Comparison of ENCODE assay signal across 18 cellular contexts in genomic region chrX:6311540-6311939, GRCh38.
"Had no signal": no experiment of that assay in that cellular context is flagged by ENCODE, and none has a peak within 500 bp of the region (broad histone marks: within the 10 kb centered on the region; RNA-seq: fewer than 3 reads in every experiment).

No MANE protein-coding gene starts in this region.

- H3K27me3 ChIP-seq: ascending aorta, ovary, thyroid gland had no signal

- DNase-seq: activated CD4-positive, CD25-positive, alpha-beta regulatory T cell treated with anti-CD3 and anti-CD28 coated beads, Interleukin-2, amount 50 U/mL, for 72 hours; activated effector memory CD4-positive, alpha-beta T cell treated with anti-CD3 and anti-CD28 coated beads, Interleukin-2, amount 50 U/mL, for 16 hours; activated T-cell treated with anti-CD3 and anti-CD28 coated beads, Interleukin-2, amount 50 U/mL, for 72 hours; erythroblast; foreskin melanocyte; hypothalamus; lower lobe of right lung; natural killer cell; ovary; psoas muscle; right cardiac atrium; stimulated activated CD4-positive, alpha-beta T cell treated with anti-CD3 and anti-CD28 coated beads, Interleukin-2, amount 100 ng/mL, for 24 hours; stimulated activated naive CD4-positive, alpha-beta T cell treated with Interleukin-2 at 50 U/mL for 16 hours; thyroid gland had no signal

- H3K27ac Mint-ChIP-seq: activated naive CD4-positive, alpha-beta T cell treated with anti-CD3 and anti-CD28 coated beads, Interleukin-2, amount 50 U/mL, for 24 hours; activated T-cell treated with anti-CD3 and anti-CD28 coated beads, Interleukin-2, amount 50 U/mL, for 72 hours; natural killer cell had no signal

- H3K27ac ChIP-seq: ascending aorta, coronary artery, lower lobe of right lung, ovary, psoas muscle, thyroid gland had no signal

- H3K36me3 ChIP-seq: ascending aorta, lower lobe of right lung, ovary, thyroid gland had no signal

- H3K4me3 Mint-ChIP-seq: activated naive CD4-positive, alpha-beta T cell treated with anti-CD3 and anti-CD28 coated beads, Interleukin-2, amount 50 U/mL, for 24 hours; activated T-cell treated with anti-CD3 and anti-CD28 coated beads, Interleukin-2, amount 50 U/mL, for 72 hours; central memory CD8-positive, alpha-beta T cell; natural killer cell had no signal

- H3K4me1 Mint-ChIP-seq: activated naive CD4-positive, alpha-beta T cell treated with anti-CD3 and anti-CD28 coated beads, Interleukin-2, amount 50 U/mL, for 24 hours; central memory CD8-positive, alpha-beta T cell; natural killer cell had no signal

- H3K4me1 ChIP-seq: ascending aorta, lower lobe of right lung, psoas muscle, thyroid gland had no signal

- H3K36me3 Mint-ChIP-seq: activated naive CD4-positive, alpha-beta T cell treated with anti-CD3 and anti-CD28 coated beads, Interleukin-2, amount 50 U/mL, for 24 hours; natural killer cell had no signal

- H3K4me3 ChIP-seq: ascending aorta, coronary artery, lower lobe of right lung, ovary, psoas muscle, thyroid gland had no signal

- H3K9me3 Mint-ChIP-seq: activated naive CD4-positive, alpha-beta T cell treated with anti-CD3 and anti-CD28 coated beads, Interleukin-2, amount 50 U/mL, for 24 hours; central memory CD8-positive, alpha-beta T cell had no signal

- H3K27me3 Mint-ChIP-seq: activated naive CD4-positive, alpha-beta T cell treated with anti-CD3 and anti-CD28 coated beads, Interleukin-2, amount 50 U/mL, for 24 hours; central memory CD8-positive, alpha-beta T cell had no signal

- H3K9me3 ChIP-seq: ascending aorta, lower lobe of right lung, ovary, psoas muscle, thyroid gland had no signal

- ATAC-seq: activated T-cell treated with anti-CD3 and anti-CD28 coated beads, Interleukin-2, amount 50 U/mL, for 72 hours; lower lobe of right lung; natural killer cell; psoas muscle; right cardiac atrium had no signal
